Comparison of ENCODE assay signal across 8 cellular contexts in genomic region chr7:108570146-108570755, GRCh38. TPM values are rescaled to one million over a fixed set of nuclear protein-coding genes. Genes with fewer than 3 reads are reported as not detected.
DNase-seq lines count a peak whose midpoint lies in the region; ATAC-seq lines count a peak whose summit lies in the region.

No MANE protein-coding gene starts in this region.

- no peaks in the 10 kb centered on the region for H3K27me3 ChIP-seq in ectodermal cell (ENCODE audit: control insufficient read depth, insufficient read depth, low read length, poor library complexity, severe bottlenecking)

- H3K9me3 ChIP-seq in ectodermal cell (ENCODE audit: control insufficient read depth, low read length): no peaks in the 10 kb centered on the region

- peak; percentile 26 for ATAC-seq in HG02884 (IDR thresholded peaks at IDR 0.05; ENCODE audit: unreplicated experiment)

- 0 to 1% methylated on average over 36 of the region's 36 CpGs for WGBS in ectodermal cell, 2 experiments

- H3K4me3 ChIP-seq in ectodermal cell (ENCODE audit: insufficient read depth, low read depth, low read length): peak overlapping the region; percentile 88

- DNase-seq in NCI-H2196 (lab: John Stamatoyannopoulos, UW; ENCODE audit: unreplicated experiment): peak; percentile 34
- DNase-seq in NCI-H2196 treated with DMSO at 0.1 percent for 48 hours (lab: John Stamatoyannopoulos, UW; ENCODE audit: unreplicated experiment): no peak
- DNase-seq in NCI-H2107 treated with DMSO at 0.1 percent for 48 hours (lab: John Stamatoyannopoulos, UW; ENCODE audit: unreplicated experiment): peak; percentile 56
- peak; percentile 59 for DNase-seq in activated CD4-positive, alpha-beta T cell treated with anti-CD3 and anti-CD28 coated beads for 48 hours
- DNase-seq in medulla oblongata (ENCODE audit: extremely low spot score): peak; percentile 69
- DNase-seq in stimulated activated CD8-positive, alpha-beta memory T cell treated with anti-CD3 and anti-CD28 coated beads, Interleukin-15, amount 100 ng/mL, for 1 hour (ENCODE audit: low read depth): peak; percentile 13

- H3K4me1 ChIP-seq in ectodermal cell (ENCODE audit: control insufficient read depth, insufficient read depth, low read length): peaks cover 4% of the 10 kb centered on the region

- peaks cover 5% of the 10 kb centered on the region for H3K36me3 ChIP-seq in ectodermal cell (ENCODE audit: control insufficient read depth, insufficient read depth, low read length)

- H3K27ac ChIP-seq in ectodermal cell (ENCODE audit: insufficient read depth, low read depth, low read length, poor library complexity, severe bottlenecking): peak overlapping the region; percentile 91

RNA-seq across cellular contexts. Expression of gene DNAJB9, which starts 0.6 kb away (rescaled TPM):
- polyA plus RNA-seq in ectodermal cell (2013, experiment 1 of 4): 16.8 TPM
- polyA plus RNA-seq in ectodermal cell (2013, experiment 2 of 4): 15.3 TPM
- polyA plus RNA-seq in ectodermal cell (2013, experiment 3 of 4): 13.8 TPM
- 15.1 TPM for polyA plus RNA-seq in ectodermal cell (2013, experiment 4 of 4)

RNA-seq across cellular contexts. Expression of gene THAP5, which starts 0.7 kb away (rescaled TPM):
- polyA plus RNA-seq in ectodermal cell (2013, experiment 1 of 4): 28.8 TPM
- 28.3 TPM for polyA plus RNA-seq in ectodermal cell (2013, experiment 2 of 4)
- 28.3 TPM for polyA plus RNA-seq in ectodermal cell (2013, experiment 3 of 4)
- polyA plus RNA-seq in ectodermal cell (2013, experiment 4 of 4): 27.8 TPM

RNA-seq across cellular contexts. Expression of gene PNPLA8, which starts 44.3 kb away (rescaled TPM):
- 20.8 TPM for polyA plus RNA-seq in ectodermal cell (2013, experiment 1 of 4)
- polyA plus RNA-seq in ectodermal cell (2013, experiment 2 of 4): 21.4 TPM
- polyA plus RNA-seq in ectodermal cell (2013, experiment 3 of 4): 18.3 TPM
- polyA plus RNA-seq in ectodermal cell (2013, experiment 4 of 4): 19.0 TPM
